In genomic region chr1:167418397-167418796, GRCh38 we compare ENCODE assay signal across 16 cellular contexts.
"Had no signal": no experiment of that assay in that cellular context is flagged by ENCODE, and none has a peak within 500 bp of the region (broad histone marks: within the 10 kb centered on the region; RNA-seq: fewer than 3 reads in every experiment).

No MANE protein-coding gene starts in this region.

- H3K27ac Mint-ChIP-seq: activated naive CD4-positive, alpha-beta T cell treated with anti-CD3 and anti-CD28 coated beads for 36 hours; activated T-helper 17 cell treated with anti-CD3 and anti-CD28 coated beads, Interleukin-2, amount 50 U/mL, for 72 hours; stimulated activated naive B cell treated with anti-CD40 and anti-IgM and Interleukin-4, amounts not matched to agents 10 μg/mL and 1 μg/mL and 100 μg/mL, for 72 hours had no signal

- DNase-seq: activated CD4-positive, alpha-beta T cell treated with anti-CD3 and anti-CD28 coated beads for 1 hour; activated CD4-positive, alpha-beta T cell treated with anti-CD3 and anti-CD28 coated beads, Interleukin-2, amount 50 U/mL, for 4 hours; activated naive CD4-positive, alpha-beta T cell treated with anti-CD3 and anti-CD28 coated beads for 36 hours; activated T-cell treated with anti-CD3 and anti-CD28 coated beads for 4 hours; dermis blood vessel endothelial cell; effector memory CD8-positive, alpha-beta T cell; left cardiac atrium; lower lobe of right lung; naive B cell; stimulated activated naive B cell treated with anti-CD40 and anti-IgM and Interleukin-4, amounts not matched to agents 10 μg/mL and 1 μg/mL and 100 μg/mL, for 72 hours; T-helper 9 cell; thyroid gland had no signal

- H3K9me3 Mint-ChIP-seq: activated naive CD4-positive, alpha-beta T cell treated with anti-CD3 and anti-CD28 coated beads for 36 hours; activated T-helper 17 cell treated with anti-CD3 and anti-CD28 coated beads, Interleukin-2, amount 50 U/mL, for 72 hours; effector memory CD8-positive, alpha-beta T cell; naive B cell; stimulated activated naive B cell treated with anti-CD40 and anti-IgM and Interleukin-4, amounts not matched to agents 10 μg/mL and 1 μg/mL and 100 μg/mL, for 72 hours had no signal

- H3K9me3 ChIP-seq: ascending aorta, breast epithelium, gastroesophageal sphincter, lower lobe of right lung, thyroid gland had no signal

- ATAC-seq: activated T-helper 17 cell treated with anti-CD3 and anti-CD28 coated beads, Interleukin-2, amount 50 U/mL, for 72 hours; effector memory CD8-positive, alpha-beta T cell; gastroesophageal sphincter; left cardiac atrium; lower lobe of right lung; stimulated activated naive B cell treated with anti-CD40 and anti-IgM and Interleukin-4, amounts not matched to agents 10 μg/mL and 1 μg/mL and 100 μg/mL, for 72 hours had no signal

- H3K4me3 ChIP-seq: ascending aorta, breast epithelium, gastroesophageal sphincter, lower lobe of right lung, thyroid gland had no signal

- H3K27ac ChIP-seq: ascending aorta, breast epithelium, gastroesophageal sphincter, lower lobe of right lung, thyroid gland had no signal

- H3K4me1 ChIP-seq: ascending aorta, breast epithelium, gastroesophageal sphincter, lower lobe of right lung, thyroid gland had no signal

- H3K4me3 Mint-ChIP-seq: activated naive CD4-positive, alpha-beta T cell treated with anti-CD3 and anti-CD28 coated beads for 36 hours; activated T-helper 17 cell treated with anti-CD3 and anti-CD28 coated beads, Interleukin-2, amount 50 U/mL, for 72 hours; effector memory CD8-positive, alpha-beta T cell; stimulated activated naive B cell treated with anti-CD40 and anti-IgM and Interleukin-4, amounts not matched to agents 10 μg/mL and 1 μg/mL and 100 μg/mL, for 72 hours had no signal

- H3K27me3 ChIP-seq: ascending aorta, breast epithelium, gastroesophageal sphincter, thyroid gland had no signal

- H3K27me3 Mint-ChIP-seq: activated T-helper 17 cell treated with anti-CD3 and anti-CD28 coated beads, Interleukin-2, amount 50 U/mL, for 72 hours; effector memory CD8-positive, alpha-beta T cell; naive B cell; stimulated activated naive B cell treated with anti-CD40 and anti-IgM and Interleukin-4, amounts not matched to agents 10 μg/mL and 1 μg/mL and 100 μg/mL, for 72 hours had no signal

- H3K36me3 ChIP-seq: breast epithelium had no signal

- H3K4me1 Mint-ChIP-seq: activated T-helper 17 cell treated with anti-CD3 and anti-CD28 coated beads, Interleukin-2, amount 50 U/mL, for 72 hours had no signal
